ENCODE assay signal across 18 cellular contexts in genomic region chr22:21919526-21920307, GRCh38. TPM values are rescaled to one million over a fixed set of nuclear protein-coding genes. Genes with fewer than 3 reads are reported as not detected.
A peak's percentile ranks its signal among the peaks of the same experiment; 100 is the strongest.
DNase-seq lines count a peak whose midpoint lies in the region; ATAC-seq, FAIRE-seq and TF ChIP-seq lines count a peak whose summit lies in the region.
"Had no signal": no experiment of that assay in that cellular context is flagged by ENCODE, and none has a peak within 500 bp of the region (broad histone marks: within the 10 kb centered on the region; RNA-seq: fewer than 3 reads in every experiment).

No MANE protein-coding gene starts in this region.

- no peak for TF ChIP-seq POLR2A in GM12891 (IDR thresholded peaks at IDR 0.05; ENCODE audit: low read depth, low read length)

- intact Hi-C loops in mammary epithelial cell (cut with micrococcal nuclease), result no loop called here
- intact Hi-C loops in kidney (cut with DNase I), result no loop called here

- WGBS in mammary epithelial cell (ENCODE audit: low coverage, missing lambda C conversion rate), result 54% methylated on average over 13 of the region's 20 CpGs

- peaks cover 0 to 57% (median 29%) of the 10 kb centered on the region in 10 experiments; a peak in 16 of 20 replicates for H3K4me1 ChIP-seq in BLaER1 treated with 17β-estradiol and CSF1 and Interleukin-3, amounts not matched to agents 10 nM and 100 nM
- H3K4me1 ChIP-seq in HUES48 (ENCODE audit: control insufficient read depth, insufficient read depth, low read length) (peaks cover 40% of the 10 kb centered on the region), mammary epithelial cell (ENCODE audit: insufficient read depth, low read length) (no peaks in the 10 kb centered on the region), kidney (ENCODE audit: control insufficient read depth in 1 of 2, insufficient read depth in 1 of 2, low read depth in 1 of 2, low read length in 2 of 2) (peaks cover 0 to 5% of the 10 kb centered on the region in 2 donors), BE2C (no peaks in the 10 kb centered on the region)

- no peak overlapping the region for H3K27ac ChIP-seq in BLaER1 treated with 17β-estradiol and CSF1 and Interleukin-3, amounts not matched to agents 10 nM and 100 nM
- H3K27ac ChIP-seq in HUES48 (ENCODE audit: low read depth, low read length) (peak overlapping the region; percentile 72), mammary epithelial cell (ENCODE audit: insufficient read depth, low read depth, low read length) (no peak overlapping the region), kidney (ENCODE audit: low read depth in 2 of 2, low read length in 2 of 2) (no peak overlapping the region)
- H3K27ac ChIP-seq: RWPE1 had no signal

- no peak overlapping the region for H2AFZ ChIP-seq in mammary epithelial cell (ENCODE audit: low read depth, low read length)

- CTCF ChIA-PET in mammary epithelial cell (lab: Charles Lee; ENCODE audit: low non-redundant PET), result no interaction called here

- ATAC-seq in GM19455 (IDR thresholded peaks at IDR 0.05; ENCODE audit: unreplicated experiment), result no peak
- ATAC-seq: PC-3 had no signal

- no peaks in the 10 kb centered on the region for H3K9me3 ChIP-seq in BLaER1 treated with 17β-estradiol and CSF1 and Interleukin-3, amounts not matched to agents 10 nM and 100 nM (replicated peaks in 1 of 11)
- H3K9me3 ChIP-seq in HUES48 (ENCODE audit: control insufficient read depth, insufficient read depth, low read length), result no peaks in the 10 kb centered on the region
- H3K9me3 ChIP-seq in mammary epithelial cell (replicated peaks; ENCODE audit: insufficient read depth, low read length), result no peaks in the 10 kb centered on the region
- H3K9me3 ChIP-seq in kidney (ENCODE audit: control insufficient read depth in 1 of 2, low read length in 2 of 2), result no peaks in the 10 kb centered on the region
- H3K9me3 ChIP-seq in BE2C, result no peaks in the 10 kb centered on the region

- in situ Hi-C loops in mammary epithelial cell (cut with MboI; ENCODE audit: low sequenced_read_pairs in 2 of 2), result no loop called here

- no peak overlapping the region for H3K4me3 ChIP-seq in BLaER1 treated with 17β-estradiol and CSF1 and Interleukin-3, amounts not matched to agents 10 nM and 100 nM
- H3K4me3 ChIP-seq in HUES48 (ENCODE audit: low read depth, low read length) (no peak overlapping the region), mammary epithelial cell (replicated peaks in 1 of 3; ENCODE audit: insufficient read depth in 1 of 3, low read depth in 2 of 3, low read length in 3 of 3) (no peak overlapping the region), kidney (ENCODE audit: low read length in 2 of 2) (no peak overlapping the region), BE2C (ENCODE audit: low read depth, low read length) (no peak overlapping the region)

- no peaks in the 10 kb centered on the region for H3K27me3 ChIP-seq in BLaER1 treated with 17β-estradiol and CSF1 and Interleukin-3, amounts not matched to agents 10 nM and 100 nM
- H3K27me3 ChIP-seq in HUES48 (ENCODE audit: control insufficient read depth, insufficient read depth, low read length), result no peaks in the 10 kb centered on the region
- no peaks in the 10 kb centered on the region for H3K27me3 ChIP-seq in mammary epithelial cell (ENCODE audit: insufficient read depth, low read length)
- H3K27me3 ChIP-seq in BE2C, result no peaks in the 10 kb centered on the region

- H3K36me3 ChIP-seq in BLaER1 treated with 17β-estradiol and CSF1 and Interleukin-3, amounts not matched to agents 10 nM and 100 nM, result peaks cover 11 to 50% (median 33%) of the 10 kb centered on the region in 11 experiments; a peak in 20 of 22 replicates
- H3K36me3 ChIP-seq in HUES48 (ENCODE audit: control insufficient read depth, insufficient read depth, low read length) (no peaks in the 10 kb centered on the region), mammary epithelial cell (ENCODE audit: insufficient read depth, low read length) (no peaks in the 10 kb centered on the region), kidney (ENCODE audit: control insufficient read depth in 1 of 2, insufficient read depth in 2 of 2, low read length in 2 of 2) (no peaks in the 10 kb centered on the region), BE2C (no peaks in the 10 kb centered on the region)

- FAIRE-seq in kidney (lab: Jason Lieb, UNC), result no peak
- FAIRE-seq in GM12891 (lab: Jason Lieb, UNC), result no peak

- TSS peak; percentile 12 for BruUV-seq in mammary epithelial cell (replicated peaks; lab: Mats Ljungman, UMichigan)

- DNase-seq in mammary epithelial cell (no peak), kidney (peak; percentile 59), BE2C (no peak), mucosa of gallbladder (ENCODE audit: low spot score) (no peak), GM12891 (ENCODE audit: insufficient read length, low spot score) (no peak)
- DNase-seq: Calu3; CD4-positive, CD25-positive, alpha-beta regulatory T cell; DMS53; HCEC 1CT; NCI-H1105 treated with DMSO at 0.1 percent for 48 hours; NCI-H1930; NCI-H774; PC-3; SW 1271 had no signal

- no peaks in the 10 kb centered on the region for H3K79me2 ChIP-seq in mammary epithelial cell (ENCODE audit: insufficient read depth, low read length)

- TF ChIP-seq CTCF in mammary epithelial cell (conservative IDR thresholded peaks at IDR 0.05 in 1 of 2, IDR thresholded peaks at IDR 0.05 in 1 of 2; ENCODE audit: extremely low read depth in 1 of 2, insufficient read depth in 1 of 2, low read depth in 1 of 2, low read length in 2 of 2), result no peak
- no peak for TF ChIP-seq CTCF in kidney (IDR thresholded peaks at IDR 0.05; ENCODE audit: borderline replicate concordance, extremely low read depth, insufficient read depth)
- no peak for TF ChIP-seq CTCF in BE2C (IDR thresholded peaks at IDR 0.05; ENCODE audit: low read depth, low read length)

- H3K9ac ChIP-seq in BLaER1 treated with 17β-estradiol and CSF1 and Interleukin-3, amounts not matched to agents 10 nM and 100 nM, result peak overlapping the region in 3 of 11 experiments; percentile 9 to 32 (median 18); a peak in 1 of 22 replicates
- H3K9ac ChIP-seq in HUES48 (ENCODE audit: low read depth, low read length) (no peak overlapping the region), mammary epithelial cell (ENCODE audit: insufficient read depth, low read length) (no peak overlapping the region), kidney (ENCODE audit: low read length in 2 of 2) (no peak overlapping the region)

- peaks cover 0 to 64% (median 8%) of the 10 kb centered on the region in 11 experiments; a peak in 14 of 22 replicates for H4K20me1 ChIP-seq in BLaER1 treated with 17β-estradiol and CSF1 and Interleukin-3, amounts not matched to agents 10 nM and 100 nM
- no peaks in the 10 kb centered on the region for H4K20me1 ChIP-seq in mammary epithelial cell (ENCODE audit: insufficient read depth, low read length)

- peak overlapping the region in 8 of 11 experiments; percentile 4 to 64 (median 46); a peak in 15 of 22 replicates for H3K4me2 ChIP-seq in BLaER1 treated with 17β-estradiol and CSF1 and Interleukin-3, amounts not matched to agents 10 nM and 100 nM
- H3K4me2 ChIP-seq in mammary epithelial cell (ENCODE audit: insufficient read depth, low read depth, low read length), result no peak overlapping the region

- dilution Hi-C loops in mammary epithelial cell (cut with HindIII; ENCODE audit: low sequenced_read_pairs), result no loop called here

TF ChIP-seq in GM12891, 5 proteins besides CTCF, POLR2A, EP300 and RAD21:
- TF ChIP-seq TAF1 (IDR thresholded peaks at IDR 0.05; ENCODE audit: low read depth, low read length) (no peak), POLR2AphosphoS5 (IDR thresholded peaks at IDR 0.05; ENCODE audit: low read depth, low read length) (no peak), POU2F2 (IDR thresholded peaks at IDR 0.05; ENCODE audit: low read depth, low read length) (no peak), PAX5 (IDR thresholded peaks at IDR 0.05; ENCODE audit: insufficient read depth, low read length, severe bottlenecking) (no peak)
TF ChIP-seq in GM12891: peak in this region for 0.

RNA-seq across cellular contexts. Expression of gene PPM1F, which starts 32.9 kb away (rescaled TPM):
- total RNA-seq in mammary epithelial cell (10 to 100 TPM; 30.8 to 43.6 TPM), kidney (42.5 TPM), mucosa of gallbladder (23.2 TPM)
- polyA plus RNA-seq in mammary epithelial cell (18.3 TPM), kidney (ENCODE audit: insufficient read depth, low read depth, low replicate concordance) (13.8 TPM)
- 45.2 TPM for polyA minus RNA-seq in mammary epithelial cell
- polyA plus RNA-seq in BE2C (2012; ENCODE audit: insufficient read depth, insufficient read length, low read depth), result 41.0 TPM
- polyA plus RNA-seq in GM12891 (2012; ENCODE audit: low read depth, missing spikeins), result 6.3 TPM

RNA-seq across cellular contexts. Expression of gene MAPK1, which starts 52.3 kb away (rescaled TPM):
- total RNA-seq in mammary epithelial cell (100 to 1,000 TPM; 106 to 147 TPM), kidney (128 TPM), mucosa of gallbladder (131 TPM)
- polyA plus RNA-seq in mammary epithelial cell (69.1 TPM), kidney (ENCODE audit: insufficient read depth, low read depth, low replicate concordance) (21.3 TPM)
- polyA minus RNA-seq in mammary epithelial cell, result 86.6 TPM
- 51.9 TPM for polyA plus RNA-seq in BE2C (2012; ENCODE audit: insufficient read depth, insufficient read length, low read depth)
- 28.8 TPM for polyA plus RNA-seq in GM12891 (2012; ENCODE audit: low read depth, missing spikeins)
